1 cellular context compared by ENCODE assay signal in genomic region chr11:450809-451451, GRCh38.
TF ChIP-seq lines count a peak whose summit lies in the region.

No MANE protein-coding gene starts in this region.

TF ChIP-seq in K562, 482 proteins besides CTCF, POLR2A, EP300 and RAD21 (continued from another document):
- TF ChIP-seq ZNF740 (CRISPR knock-in tag; IDR thresholded peaks at IDR 0.05) (peak; percentile 30; the same call in 1 of the 2 replicates), ZNF740 (tag; IDR thresholded peaks at IDR 0.05) (no peak), CBX1 (IDR thresholded peaks at IDR 0.05; ENCODE audit: low read depth) (0 out of 2 replicates have a peak, but pooled peaks have one; percentile 1), MXD1 (CRISPR knock-in tag; IDR thresholded peaks at IDR 0.05; ENCODE audit: borderline replicate concordance, poor library complexity, severe bottlenecking) (peak; percentile 11), SNRNP70 (optimal IDR thresholded peaks at IDR 0.05; ENCODE audit: low read depth, low read length) (no peak), E2F1 (CRISPR knock-in tag; IDR thresholded peaks at IDR 0.05) (peak; percentile 56; the same call in 1 of the 2 replicates)
- TF ChIP-seq, protein P1, sequence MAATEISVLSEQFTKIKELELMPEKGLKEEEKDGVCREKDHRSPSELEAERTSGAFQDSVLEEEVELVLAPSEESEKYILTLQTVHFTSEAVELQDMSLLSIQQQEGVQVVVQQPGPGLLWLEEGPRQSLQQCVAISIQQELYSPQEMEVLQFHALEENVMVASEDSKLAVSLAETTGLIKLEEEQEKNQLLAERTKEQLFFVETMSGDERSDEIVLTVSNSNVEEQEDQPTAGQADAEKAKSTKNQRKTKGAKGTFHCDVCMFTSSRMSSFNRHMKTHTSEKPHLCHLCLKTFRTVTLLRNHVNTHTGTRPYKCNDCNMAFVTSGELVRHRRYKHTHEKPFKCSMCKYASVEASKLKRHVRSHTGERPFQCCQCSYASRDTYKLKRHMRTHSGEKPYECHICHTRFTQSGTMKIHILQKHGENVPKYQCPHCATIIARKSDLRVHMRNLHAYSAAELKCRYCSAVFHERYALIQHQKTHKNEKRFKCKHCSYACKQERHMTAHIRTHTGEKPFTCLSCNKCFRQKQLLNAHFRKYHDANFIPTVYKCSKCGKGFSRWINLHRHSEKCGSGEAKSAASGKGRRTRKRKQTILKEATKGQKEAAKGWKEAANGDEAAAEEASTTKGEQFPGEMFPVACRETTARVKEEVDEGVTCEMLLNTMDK (IDR thresholded peaks at IDR 0.05; ENCODE audit: borderline replicate concordance, insufficient read depth, low read depth, low read length, poor library complexity, severe bottlenecking) = peak; percentile 2
- TF ChIP-seq, protein P2, sequence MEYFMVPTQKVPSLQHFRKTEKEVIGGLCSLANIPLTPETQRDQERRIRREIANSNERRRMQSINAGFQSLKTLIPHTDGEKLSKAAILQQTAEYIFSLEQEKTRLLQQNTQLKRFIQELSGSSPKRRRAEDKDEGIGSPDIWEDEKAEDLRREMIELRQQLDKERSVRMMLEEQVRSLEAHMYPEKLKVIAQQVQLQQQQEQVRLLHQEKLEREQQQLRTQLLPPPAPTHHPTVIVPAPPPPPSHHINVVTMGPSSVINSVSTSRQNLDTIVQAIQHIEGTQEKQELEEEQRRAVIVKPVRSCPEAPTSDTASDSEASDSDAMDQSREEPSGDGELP (CRISPR knock-in tag; IDR thresholded peaks at IDR 0.05; ENCODE audit: borderline replicate concordance) = peak; percentile 79; the same call in 1 of the 2 replicates
- TF ChIP-seq, protein P3, sequence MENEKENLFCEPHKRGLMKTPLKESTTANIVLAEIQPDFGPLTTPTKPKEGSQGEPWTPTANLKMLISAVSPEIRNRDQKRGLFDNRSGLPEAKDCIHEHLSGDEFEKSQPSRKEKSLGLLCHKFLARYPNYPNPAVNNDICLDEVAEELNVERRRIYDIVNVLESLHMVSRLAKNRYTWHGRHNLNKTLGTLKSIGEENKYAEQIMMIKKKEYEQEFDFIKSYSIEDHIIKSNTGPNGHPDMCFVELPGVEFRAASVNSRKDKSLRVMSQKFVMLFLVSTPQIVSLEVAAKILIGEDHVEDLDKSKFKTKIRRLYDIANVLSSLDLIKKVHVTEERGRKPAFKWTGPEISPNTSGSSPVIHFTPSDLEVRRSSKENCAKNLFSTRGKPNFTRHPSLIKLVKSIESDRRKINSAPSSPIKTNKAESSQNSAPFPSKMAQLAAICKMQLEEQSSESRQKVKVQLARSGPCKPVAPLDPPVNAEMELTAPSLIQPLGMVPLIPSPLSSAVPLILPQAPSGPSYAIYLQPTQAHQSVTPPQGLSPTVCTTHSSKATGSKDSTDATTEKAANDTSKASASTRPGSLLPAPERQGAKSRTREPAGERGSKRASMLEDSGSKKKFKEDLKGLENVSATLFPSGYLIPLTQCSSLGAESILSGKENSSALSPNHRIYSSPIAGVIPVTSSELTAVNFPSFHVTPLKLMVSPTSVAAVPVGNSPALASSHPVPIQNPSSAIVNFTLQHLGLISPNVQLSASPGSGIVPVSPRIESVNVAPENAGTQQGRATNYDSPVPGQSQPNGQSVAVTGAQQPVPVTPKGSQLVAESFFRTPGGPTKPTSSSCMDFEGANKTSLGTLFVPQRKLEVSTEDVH (IDR thresholded peaks at IDR 0.05; ENCODE audit: low read depth, partially characterized antibody) = no peak
